In the genomic region with DNA sequence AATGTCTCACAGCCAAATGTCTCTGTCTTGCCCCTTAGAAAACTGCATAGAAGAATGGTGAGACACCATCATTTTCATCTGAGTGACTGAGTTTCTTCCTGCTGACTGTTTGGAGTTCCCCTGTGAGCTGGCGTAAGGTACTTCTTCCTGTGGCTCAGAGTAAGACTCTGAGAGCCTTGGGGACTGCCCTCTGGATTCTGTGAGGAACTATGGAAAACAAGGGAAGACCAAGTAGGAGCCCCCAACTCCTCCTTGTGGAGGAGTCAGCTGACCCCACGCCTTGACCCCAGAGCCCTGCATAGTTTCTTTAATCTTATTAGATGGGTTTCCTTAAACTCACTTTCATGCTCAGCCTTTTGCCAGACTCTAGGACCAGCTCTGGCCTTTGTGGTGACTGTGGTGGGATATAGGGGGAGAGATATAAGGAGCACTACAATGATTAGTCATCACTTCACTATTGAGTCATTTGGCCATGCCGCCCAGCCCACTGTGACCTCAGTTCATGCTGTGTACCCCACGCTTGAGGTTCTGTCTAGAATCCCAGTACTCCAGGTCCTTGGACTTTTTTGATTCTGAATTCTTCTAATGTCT, we compare ENCODE assay signal across 9 cellular contexts. TPM values are rescaled to one million over a fixed set of nuclear protein-coding genes. Genes with fewer than 3 reads are reported as not detected.
DNase-seq lines count a peak whose midpoint lies in the region; ATAC-seq lines count a peak whose summit lies in the region.
"Had no signal": no experiment of that assay in that cellular context is flagged by ENCODE, and none has a peak within 500 bp of the region (broad histone marks: within the 10 kb centered on the region; RNA-seq: fewer than 3 reads in every experiment).

No MANE protein-coding gene starts in this region.

- H3K9ac ChIP-seq in skeletal muscle satellite cell (ENCODE audit: low read depth, low read length), result peak overlapping the region; percentile 31

- no peaks in the 10 kb centered on the region for H3K9me3 Mint-ChIP-seq in activated naive CD4-positive, alpha-beta T cell treated with anti-CD3 and anti-CD28 coated beads, Interleukin-2, amount 10 ng/mL, durations not matched to agents 7 days and 5 days

- CTCF ChIA-PET in activated naive CD4-positive, alpha-beta T cell treated with anti-CD3 and anti-CD28 coated beads, Interleukin-2, amount 10 ng/mL, durations not matched to agents 7 days and 5 days (lab: Charles Lee), result interaction anchor here (0.7 to 1.8 kb wide), 4 partner anchors 19 to 191 kb away, joined by 3 to 7 read pairs (median 5); no protein-coding TSS in a partner anchor

- no peaks in the 10 kb centered on the region for H3K36me3 ChIP-seq in skeletal muscle satellite cell (ENCODE audit: insufficient read depth, low read length)
- H3K36me3 ChIP-seq: pancreas had no signal

- peak; percentile 83 for ATAC-seq in GM18498 (IDR thresholded peaks at IDR 0.05; ENCODE audit: unreplicated experiment)
- ATAC-seq in HG02610 (IDR thresholded peaks at IDR 0.05; ENCODE audit: unreplicated experiment), result peak; percentile 89

- no peaks in the 10 kb centered on the region for H3K27me3 ChIP-seq in skeletal muscle satellite cell (ENCODE audit: control insufficient read depth, insufficient read depth, low read length)
- H3K27me3 ChIP-seq: pancreas had no signal

- H3K36me3 Mint-ChIP-seq in activated naive CD4-positive, alpha-beta T cell treated with anti-CD3 and anti-CD28 coated beads, Interleukin-2, amount 10 ng/mL, durations not matched to agents 7 days and 5 days, result peaks cover 61% of the 10 kb centered on the region

- peak overlapping the region; percentile 50 for H3K4me2 ChIP-seq in skeletal muscle satellite cell (ENCODE audit: low read length)

- peaks cover 40% of the 10 kb centered on the region for H3K4me1 ChIP-seq in skeletal muscle satellite cell (ENCODE audit: control insufficient read depth, insufficient read depth, low read length)
- H3K4me1 ChIP-seq: pancreas had no signal

- H3K4me3 Mint-ChIP-seq in activated naive CD4-positive, alpha-beta T cell treated with anti-CD3 and anti-CD28 coated beads, Interleukin-2, amount 10 ng/mL, durations not matched to agents 7 days and 5 days, result no peak overlapping the region

- peaks cover 87% of the 10 kb centered on the region for H3K4me1 Mint-ChIP-seq in activated naive CD4-positive, alpha-beta T cell treated with anti-CD3 and anti-CD28 coated beads, Interleukin-2, amount 10 ng/mL, durations not matched to agents 7 days and 5 days

- no peaks in the 10 kb centered on the region for H3K9me3 ChIP-seq in skeletal muscle satellite cell (replicated peaks; ENCODE audit: low read length)
- H3K9me3 ChIP-seq: pancreas had no signal

- H3K27me3 Mint-ChIP-seq in activated naive CD4-positive, alpha-beta T cell treated with anti-CD3 and anti-CD28 coated beads, Interleukin-2, amount 10 ng/mL, durations not matched to agents 7 days and 5 days, result no peaks in the 10 kb centered on the region

- peak; percentile 100 for DNase-seq in OCI-M1 (lab: John Stamatoyannopoulos, UW)
- DNase-seq in activated naive CD4-positive, alpha-beta T cell treated with anti-CD3 and anti-CD28 coated beads, Interleukin-2, amount 10 ng/mL, durations not matched to agents 7 days and 5 days, result peak; percentile 41
- no peak for DNase-seq in middle frontal gyrus (ENCODE audit: extremely low spot score, low spot score)
- DNase-seq in NCI-H82 treated with DMSO at 0.1 percent for 48 hours (lab: John Stamatoyannopoulos, UW; ENCODE audit: unreplicated experiment), result no peak
- no peak for DNase-seq in NCI-H82 (lab: John Stamatoyannopoulos, UW)
- DNase-seq: pancreas had no signal

- peak overlapping the region; percentile 84 for H3K27ac Mint-ChIP-seq in activated naive CD4-positive, alpha-beta T cell treated with anti-CD3 and anti-CD28 coated beads, Interleukin-2, amount 10 ng/mL, durations not matched to agents 7 days and 5 days

- H3K4me3 ChIP-seq in skeletal muscle satellite cell (ENCODE audit: low read length), result peak overlapping the region; percentile 16
- H3K4me3 ChIP-seq: pancreas had no signal

RNA-seq across cellular contexts. Expression of a gene that starts 51.8 kb away (rescaled TPM):
- 11.8 and 14.7 TPM in 2 replicates for total RNA-seq in skeletal muscle satellite cell (2012; rRNA removed)

Comparison
In these comparisons a context has a peak if more than half of its experiments do, and no peak if none do; other contexts are left out.
1. DNase-seq: peak in OCI-M1 (single experiment) and activated naive CD4-positive, alpha-beta T cell treated with anti-CD3 and anti-CD28 coated beads, Interleukin-2, amount 10 ng/mL, durations not matched to agents 7 days and 5 days (single experiment); none in middle frontal gyrus (single experiment), NCI-H82 treated with DMSO at 0.1 percent for 48 hours (single experiment) and NCI-H82 (single experiment).